In the genomic region with DNA sequence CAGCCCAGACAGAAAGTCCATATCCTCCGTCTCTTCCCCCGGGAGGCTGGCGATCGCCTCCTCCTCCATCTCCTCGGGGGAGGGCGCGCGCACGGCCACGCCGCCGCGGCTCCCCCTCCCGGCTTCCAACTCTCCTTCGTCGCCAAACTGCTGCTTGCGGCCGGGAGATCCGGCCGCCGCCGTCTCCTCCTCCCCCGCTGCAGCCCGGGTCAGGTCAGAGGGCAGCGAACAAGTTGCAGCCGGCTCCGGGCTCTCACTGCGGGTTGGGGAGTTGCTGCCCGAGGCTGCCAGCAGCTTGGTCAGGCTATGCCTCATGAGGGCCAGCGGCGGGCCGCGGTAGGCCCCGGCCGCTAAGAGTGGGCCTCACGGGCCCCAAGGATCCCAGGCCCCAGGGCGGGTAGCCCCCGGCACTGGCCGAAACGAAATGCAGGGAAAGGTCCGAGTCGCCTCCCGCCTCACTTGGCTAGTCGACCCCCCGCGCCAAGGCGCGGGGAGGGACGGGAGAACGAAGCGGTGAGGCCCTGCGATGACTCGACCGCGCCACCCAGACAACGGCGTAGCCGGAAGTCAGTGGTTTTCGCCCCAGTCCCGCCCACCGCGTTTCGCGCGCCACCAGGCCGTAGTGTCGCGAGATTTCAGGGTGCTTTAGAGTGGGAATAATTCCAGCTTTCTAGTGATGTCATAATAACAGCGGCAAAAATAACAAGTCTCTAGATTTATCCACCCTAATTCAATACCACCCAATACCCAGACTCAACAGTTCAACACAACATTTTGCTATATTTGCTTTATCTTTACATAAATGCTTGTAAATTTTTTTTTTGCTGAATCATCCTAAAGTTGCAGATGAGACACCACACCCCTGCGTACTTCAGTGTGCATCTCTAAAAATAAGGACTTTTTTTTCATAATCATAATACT, we compare ENCODE assay signal across 1 cellular context.
TF ChIP-seq lines count a peak whose summit lies in the region.

A gene with protein sequence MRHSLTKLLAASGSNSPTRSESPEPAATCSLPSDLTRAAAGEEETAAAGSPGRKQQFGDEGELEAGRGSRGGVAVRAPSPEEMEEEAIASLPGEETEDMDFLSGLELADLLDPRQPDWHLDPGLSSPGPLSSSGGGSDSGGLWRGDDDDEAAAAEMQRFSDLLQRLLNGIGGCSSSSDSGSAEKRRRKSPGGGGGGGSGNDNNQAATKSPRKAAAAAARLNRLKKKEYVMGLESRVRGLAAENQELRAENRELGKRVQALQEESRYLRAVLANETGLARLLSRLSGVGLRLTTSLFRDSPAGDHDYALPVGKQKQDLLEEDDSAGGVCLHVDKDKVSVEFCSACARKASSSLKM (minus strand): TSS at position 569 of the 921 bp plus-strand sequence. CDS start 254 bp downstream, at position 315.

TF ChIP-seq in HepG2, 621 proteins besides CTCF, POLR2A, EP300 and RAD21 (continued from another document and continues in another):
- TF ChIP-seq, protein P1, sequence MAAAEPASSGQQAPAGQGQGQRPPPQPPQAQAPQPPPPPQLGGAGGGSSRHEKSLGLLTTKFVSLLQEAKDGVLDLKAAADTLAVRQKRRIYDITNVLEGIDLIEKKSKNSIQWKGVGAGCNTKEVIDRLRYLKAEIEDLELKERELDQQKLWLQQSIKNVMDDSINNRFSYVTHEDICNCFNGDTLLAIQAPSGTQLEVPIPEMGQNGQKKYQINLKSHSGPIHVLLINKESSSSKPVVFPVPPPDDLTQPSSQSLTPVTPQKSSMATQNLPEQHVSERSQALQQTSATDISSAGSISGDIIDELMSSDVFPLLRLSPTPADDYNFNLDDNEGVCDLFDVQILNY (CRISPR knock-in tag; conservative IDR thresholded peaks at IDR 0.05), result 0 out of 2 replicates have a peak, but pooled peaks have one; percentile 52
- TF ChIP-seq IRX3 (CRISPR knock-in tag; IDR thresholded peaks at IDR 0.05; ENCODE audit: borderline replicate concordance, low read depth) (no peak), ATAD3A (CRISPR knock-in tag; IDR thresholded peaks at IDR 0.05) (no peak), KDM1A (CRISPR knock-in tag; IDR thresholded peaks at IDR 0.05) (no peak), IKZF4 (CRISPR knock-in tag; IDR thresholded peaks at IDR 0.05; ENCODE audit: borderline replicate concordance, low read depth, not compliant biosample characterization) (no peak), ZNF496 (CRISPR knock-in tag; IDR thresholded peaks at IDR 0.05; ENCODE audit: insufficient replicate concordance) (no peak), GATA4 (IDR thresholded peaks at IDR 0.05; ENCODE audit: borderline replicate concordance, low read depth) (no peak; the same call in 1 of the 2 replicates), CHD2 (IDR thresholded peaks at IDR 0.05; ENCODE audit: low read depth, low read length) (peak; percentile 94), ZNF7 (CRISPR knock-in tag; IDR thresholded peaks at IDR 0.05) (no peak), HDAC1 (CRISPR knock-in tag; IDR thresholded peaks at IDR 0.05) (peak; percentile 79), XRCC5 (optimal IDR thresholded peaks at IDR 0.05; ENCODE audit: low read length) (no peak), GTF3A (CRISPR knock-in tag; conservative IDR thresholded peaks at IDR 0.05) (no peak), ZFY (CRISPR knock-in tag; IDR thresholded peaks at IDR 0.05) (peak; percentile 100), CHCHD3 (CRISPR knock-in tag; IDR thresholded peaks at IDR 0.05) (no peak), ZNF891 (CRISPR knock-in tag; IDR thresholded peaks at IDR 0.05) (peak; percentile 76), TARDBP (CRISPR knock-in tag; IDR thresholded peaks at IDR 0.05) (no peak), TMF1 (CRISPR knock-in tag; IDR thresholded peaks at IDR 0.05; ENCODE audit: low read depth) (peak; percentile 78; the same call in 1 of the 2 replicates), ZNF792 (CRISPR knock-in tag; IDR thresholded peaks at IDR 0.05) (peak; percentile 49; the same call in 1 of the 2 replicates), ZNF660 (CRISPR knock-in tag; IDR thresholded peaks at IDR 0.05; ENCODE audit: borderline replicate concordance, low read depth) (no peak), ZNF12 (CRISPR knock-in tag; IDR thresholded peaks at IDR 0.05) (peak; percentile 55; the same call in 1 of the 2 replicates), ZNF251 (CRISPR knock-in tag; IDR thresholded peaks at IDR 0.05) (no peak), GATAD2A (CRISPR knock-in tag; IDR thresholded peaks at IDR 0.05) (peak; percentile 40; the same call in 1 of the 2 replicates), ZNF674 (CRISPR knock-in tag; IDR thresholded peaks at IDR 0.05; ENCODE audit: low read depth) (no peak), ZMYM4 (CRISPR knock-in tag; IDR thresholded peaks at IDR 0.05) (peak; percentile 93), KMT2A (CRISPR knock-in tag; IDR thresholded peaks at IDR 0.05) (peak; percentile 76; the same call in 1 of the 2 replicates), MAFG (CRISPR knock-in tag; IDR thresholded peaks at IDR 0.05) (0 out of 2 replicates have a peak, but pooled peaks have one; percentile 4), ZNF143 (CRISPR knock-in tag; IDR thresholded peaks at IDR 0.05) (peak; percentile 67; the same call in 1 of the 2 replicates), ZNF354B (CRISPR knock-in tag; IDR thresholded peaks at IDR 0.05) (no peak; the same call in 1 of the 2 replicates)
- TF ChIP-seq, protein P2, sequence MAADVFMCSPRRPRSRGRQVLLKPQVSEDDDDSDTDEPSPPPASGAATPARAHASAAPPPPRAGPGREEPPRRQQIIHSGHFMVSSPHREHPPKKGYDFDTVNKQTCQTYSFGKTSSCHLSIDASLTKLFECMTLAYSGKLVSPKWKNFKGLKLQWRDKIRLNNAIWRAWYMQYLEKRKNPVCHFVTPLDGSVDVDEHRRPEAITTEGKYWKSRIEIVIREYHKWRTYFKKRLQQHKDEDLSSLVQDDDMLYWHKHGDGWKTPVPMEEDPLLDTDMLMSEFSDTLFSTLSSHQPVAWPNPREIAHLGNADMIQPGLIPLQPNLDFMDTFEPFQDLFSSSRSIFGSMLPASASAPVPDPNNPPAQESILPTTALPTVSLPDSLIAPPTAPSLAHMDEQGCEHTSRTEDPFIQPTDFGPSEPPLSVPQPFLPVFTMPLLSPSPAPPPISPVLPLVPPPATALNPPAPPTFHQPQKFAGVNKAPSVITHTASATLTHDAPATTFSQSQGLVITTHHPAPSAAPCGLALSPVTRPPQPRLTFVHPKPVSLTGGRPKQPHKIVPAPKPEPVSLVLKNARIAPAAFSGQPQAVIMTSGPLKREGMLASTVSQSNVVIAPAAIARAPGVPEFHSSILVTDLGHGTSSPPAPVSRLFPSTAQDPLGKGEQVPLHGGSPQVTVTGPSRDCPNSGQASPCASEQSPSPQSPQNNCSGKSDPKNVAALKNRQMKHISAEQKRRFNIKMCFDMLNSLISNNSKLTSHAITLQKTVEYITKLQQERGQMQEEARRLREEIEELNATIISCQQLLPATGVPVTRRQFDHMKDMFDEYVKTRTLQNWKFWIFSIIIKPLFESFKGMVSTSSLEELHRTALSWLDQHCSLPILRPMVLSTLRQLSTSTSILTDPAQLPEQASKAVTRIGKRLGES (CRISPR knock-in tag; IDR thresholded peaks at IDR 0.05; ENCODE audit: borderline replicate concordance), result no peak
- TF ChIP-seq, protein P3, sequence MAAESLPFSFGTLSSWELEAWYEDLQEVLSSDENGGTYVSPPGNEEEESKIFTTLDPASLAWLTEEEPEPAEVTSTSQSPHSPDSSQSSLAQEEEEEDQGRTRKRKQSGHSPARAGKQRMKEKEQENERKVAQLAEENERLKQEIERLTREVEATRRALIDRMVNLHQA (CRISPR knock-in tag; IDR thresholded peaks at IDR 0.05), result no peak
- TF ChIP-seq, protein P4, sequence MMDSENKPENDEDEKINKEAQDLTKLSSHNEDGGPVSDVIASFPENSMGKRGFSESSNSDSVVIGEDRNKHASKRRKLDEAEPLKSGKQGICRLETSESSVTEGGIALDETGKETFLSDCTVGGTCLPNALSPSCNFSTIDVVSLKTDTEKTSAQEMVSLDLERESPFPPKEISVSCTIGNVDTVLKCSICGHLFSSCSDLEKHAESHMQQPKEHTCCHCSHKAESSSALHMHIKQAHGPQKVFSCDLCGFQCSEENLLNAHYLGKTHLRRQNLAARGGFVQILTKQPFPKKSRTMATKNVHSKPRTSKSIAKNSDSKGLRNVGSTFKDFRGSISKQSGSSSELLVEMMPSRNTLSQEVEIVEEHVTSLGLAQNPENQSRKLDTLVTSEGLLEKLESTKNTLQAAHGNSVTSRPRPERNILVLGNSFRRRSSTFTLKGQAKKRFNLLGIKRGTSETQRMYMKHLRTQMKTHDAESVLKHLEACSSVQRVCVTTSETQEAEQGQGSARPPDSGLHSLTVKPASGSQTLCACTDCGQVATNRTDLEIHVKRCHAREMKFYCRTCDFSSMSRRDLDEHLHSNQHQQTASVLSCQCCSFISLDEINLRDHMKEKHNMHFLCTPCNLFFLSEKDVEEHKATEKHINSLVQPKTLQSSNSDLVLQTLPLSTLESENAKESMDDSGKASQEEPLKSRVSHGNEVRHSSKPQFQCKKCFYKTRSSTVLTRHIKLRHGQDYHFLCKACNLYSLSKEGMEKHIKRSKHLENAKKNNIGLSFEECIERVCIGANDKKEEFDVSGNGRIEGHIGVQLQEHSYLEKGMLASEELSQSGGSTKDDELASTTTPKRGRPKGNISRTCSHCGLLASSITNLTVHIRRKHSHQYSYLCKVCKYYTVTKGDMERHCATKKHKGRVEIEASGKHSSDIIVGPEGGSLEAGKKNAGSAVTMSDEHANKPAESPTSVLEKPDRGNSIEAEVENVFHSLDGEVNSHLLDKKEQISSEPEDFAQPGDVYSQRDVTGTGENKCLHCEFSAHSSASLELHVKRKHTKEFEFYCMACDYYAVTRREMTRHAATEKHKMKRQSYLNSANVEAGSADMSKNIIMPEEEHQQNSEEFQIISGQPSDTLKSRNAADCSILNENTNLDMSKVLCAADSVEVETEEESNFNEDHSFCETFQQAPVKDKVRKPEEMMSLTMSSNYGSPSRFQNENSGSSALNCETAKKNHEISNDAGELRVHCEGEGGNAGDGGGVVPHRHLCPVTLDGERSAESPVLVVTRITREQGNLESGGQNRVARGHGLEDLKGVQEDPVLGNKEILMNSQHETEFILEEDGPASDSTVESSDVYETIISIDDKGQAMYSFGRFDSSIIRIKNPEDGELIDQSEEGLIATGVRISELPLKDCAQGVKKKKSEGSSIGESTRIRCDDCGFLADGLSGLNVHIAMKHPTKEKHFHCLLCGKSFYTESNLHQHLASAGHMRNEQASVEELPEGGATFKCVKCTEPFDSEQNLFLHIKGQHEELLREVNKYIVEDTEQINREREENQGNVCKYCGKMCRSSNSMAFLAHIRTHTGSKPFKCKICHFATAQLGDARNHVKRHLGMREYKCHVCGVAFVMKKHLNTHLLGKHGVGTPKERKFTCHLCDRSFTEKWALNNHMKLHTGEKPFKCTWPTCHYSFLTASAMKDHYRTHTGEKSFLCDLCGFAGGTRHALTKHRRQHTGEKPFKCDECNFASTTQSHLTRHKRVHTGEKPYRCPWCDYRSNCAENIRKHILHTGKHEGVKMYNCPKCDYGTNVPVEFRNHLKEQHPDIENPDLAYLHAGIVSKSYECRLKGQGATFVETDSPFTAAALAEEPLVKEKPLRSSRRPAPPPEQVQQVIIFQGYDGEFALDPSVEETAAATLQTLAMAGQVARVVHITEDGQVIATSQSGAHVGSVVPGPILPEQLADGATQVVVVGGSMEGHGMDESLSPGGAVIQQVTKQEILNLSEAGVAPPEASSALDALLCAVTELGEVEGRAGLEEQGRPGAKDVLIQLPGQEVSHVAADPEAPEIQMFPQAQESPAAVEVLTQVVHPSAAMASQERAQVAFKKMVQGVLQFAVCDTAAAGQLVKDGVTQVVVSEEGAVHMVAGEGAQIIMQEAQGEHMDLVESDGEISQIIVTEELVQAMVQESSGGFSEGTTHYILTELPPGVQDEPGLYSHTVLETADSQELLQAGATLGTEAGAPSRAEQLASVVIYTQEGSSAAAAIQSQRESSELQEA (CRISPR knock-in tag; IDR thresholded peaks at IDR 0.05; ENCODE audit: not compliant biosample characterization), result peak; percentile 53
- TF ChIP-seq, protein P5, sequence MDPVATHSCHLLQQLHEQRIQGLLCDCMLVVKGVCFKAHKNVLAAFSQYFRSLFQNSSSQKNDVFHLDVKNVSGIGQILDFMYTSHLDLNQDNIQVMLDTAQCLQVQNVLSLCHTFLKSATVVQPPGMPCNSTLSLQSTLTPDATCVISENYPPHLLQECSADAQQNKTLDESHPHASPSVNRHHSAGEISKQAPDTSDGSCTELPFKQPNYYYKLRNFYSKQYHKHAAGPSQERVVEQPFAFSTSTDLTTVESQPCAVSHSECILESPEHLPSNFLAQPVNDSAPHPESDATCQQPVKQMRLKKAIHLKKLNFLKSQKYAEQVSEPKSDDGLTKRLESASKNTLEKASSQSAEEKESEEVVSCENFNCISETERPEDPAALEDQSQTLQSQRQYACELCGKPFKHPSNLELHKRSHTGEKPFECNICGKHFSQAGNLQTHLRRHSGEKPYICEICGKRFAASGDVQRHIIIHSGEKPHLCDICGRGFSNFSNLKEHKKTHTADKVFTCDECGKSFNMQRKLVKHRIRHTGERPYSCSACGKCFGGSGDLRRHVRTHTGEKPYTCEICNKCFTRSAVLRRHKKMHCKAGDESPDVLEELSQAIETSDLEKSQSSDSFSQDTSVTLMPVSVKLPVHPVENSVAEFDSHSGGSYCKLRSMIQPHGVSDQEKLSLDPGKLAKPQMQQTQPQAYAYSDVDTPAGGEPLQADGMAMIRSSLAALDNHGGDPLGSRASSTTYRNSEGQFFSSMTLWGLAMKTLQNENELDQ (CRISPR knock-in tag; IDR thresholded peaks at IDR 0.05; ENCODE audit: borderline replicate concordance), result no peak
- TF ChIP-seq, protein P6, sequence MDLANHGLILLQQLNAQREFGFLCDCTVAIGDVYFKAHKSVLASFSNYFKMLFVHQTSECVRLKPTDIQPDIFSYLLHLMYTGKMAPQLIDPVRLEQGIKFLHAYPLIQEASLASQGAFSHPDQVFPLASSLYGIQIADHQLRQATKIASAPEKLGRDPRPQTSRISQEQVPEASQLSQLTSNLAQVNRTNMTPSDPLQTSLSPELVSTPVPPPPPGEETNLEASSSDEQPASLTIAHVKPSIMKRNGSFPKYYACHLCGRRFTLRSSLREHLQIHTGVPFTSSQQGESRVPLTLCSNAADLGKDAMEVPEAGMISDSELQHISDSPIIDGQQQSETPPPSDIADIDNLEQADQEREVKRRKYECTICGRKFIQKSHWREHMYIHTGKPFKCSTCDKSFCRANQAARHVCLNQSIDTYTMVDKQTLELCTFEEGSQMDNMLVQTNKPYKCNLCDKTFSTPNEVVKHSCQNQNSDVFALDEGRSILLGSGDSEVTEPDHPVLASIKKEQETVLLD (CRISPR knock-in tag; IDR thresholded peaks at IDR 0.05; ENCODE audit: low read depth), result no peak
- TF ChIP-seq, protein P7, sequence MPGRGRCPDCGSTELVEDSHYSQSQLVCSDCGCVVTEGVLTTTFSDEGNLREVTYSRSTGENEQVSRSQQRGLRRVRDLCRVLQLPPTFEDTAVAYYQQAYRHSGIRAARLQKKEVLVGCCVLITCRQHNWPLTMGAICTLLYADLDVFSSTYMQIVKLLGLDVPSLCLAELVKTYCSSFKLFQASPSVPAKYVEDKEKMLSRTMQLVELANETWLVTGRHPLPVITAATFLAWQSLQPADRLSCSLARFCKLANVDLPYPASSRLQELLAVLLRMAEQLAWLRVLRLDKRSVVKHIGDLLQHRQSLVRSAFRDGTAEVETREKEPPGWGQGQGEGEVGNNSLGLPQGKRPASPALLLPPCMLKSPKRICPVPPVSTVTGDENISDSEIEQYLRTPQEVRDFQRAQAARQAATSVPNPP (CRISPR knock-in tag; IDR thresholded peaks at IDR 0.05), result peak; percentile 62; the same call in 1 of the 2 replicates
- TF ChIP-seq, protein P8, sequence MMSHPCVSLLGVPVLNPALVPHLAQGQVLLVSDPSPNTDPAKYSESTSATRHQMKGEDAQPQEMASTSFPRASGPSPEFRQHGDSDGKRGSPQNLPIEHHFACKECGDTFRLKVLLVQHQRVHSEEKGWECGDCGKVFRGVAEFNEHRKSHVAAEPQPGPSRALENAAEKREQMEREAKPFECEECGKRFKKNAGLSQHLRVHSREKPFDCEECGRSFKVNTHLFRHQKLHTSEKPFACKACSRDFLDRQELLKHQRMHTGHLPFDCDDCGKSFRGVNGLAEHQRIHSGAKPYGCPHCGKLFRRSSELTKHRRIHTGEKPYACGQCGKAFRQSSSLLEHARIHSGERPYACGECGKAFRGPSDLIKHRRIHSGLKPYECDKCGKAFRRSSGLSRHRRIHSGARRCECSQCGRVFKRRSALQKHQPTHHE (CRISPR knock-in tag; IDR thresholded peaks at IDR 0.05; ENCODE audit: borderline replicate concordance), result 0 out of 2 replicates have a peak, but pooled peaks have one; percentile 24
